In genomic region chr22:49634006-49634772, GRCh38 we compare ENCODE assay signal across 16 cellular contexts.
DNase-seq lines count a peak whose midpoint lies in the region; ATAC-seq, FAIRE-seq and TF ChIP-seq lines count a peak whose summit lies in the region.
"Had no signal": no experiment of that assay in that cellular context is flagged by ENCODE, and none has a peak within 500 bp of the region (broad histone marks: within the 10 kb centered on the region; RNA-seq: fewer than 3 reads in every experiment).

No MANE protein-coding gene starts in this region.

- in situ Hi-C loops in K562 (cut with MboI), result no loop called here

- H3K36me3 ChIP-seq in right atrium auricular region (no peaks in the 10 kb centered on the region), K562 (ENCODE audit: control insufficient read depth, insufficient read depth, low read length) (peaks cover 16% of the 10 kb centered on the region; the same call in 1 of the 3 replicates), kidney (ENCODE audit: control insufficient read depth in 1 of 2, insufficient read depth in 2 of 2, low read length in 2 of 2) (no peaks in the 10 kb centered on the region), testis (ENCODE audit: low read depth, missing control alignments) (no peaks in the 10 kb centered on the region)
- H3K36me3 ChIP-seq: BE2C had no signal

- CTCF ChIA-PET in K562 (lab: Yijun Ruan, JAX; ENCODE audit: low intra/inter-chr PET ratio), result no interaction called here

- peaks cover 9% of the 10 kb centered on the region for H4K20me1 ChIP-seq in K562 (replicated peaks; ENCODE audit: control insufficient read depth, insufficient read depth, low read length)

- ATAC-seq in left cardiac atrium, result no peak
- ATAC-seq in K562, result no peak
- ATAC-seq: A549, HCT116 had no signal

- peaks cover 0 to 13% of the 10 kb centered on the region in 2 donors for H3K4me1 ChIP-seq in right atrium auricular region
- H3K4me1 ChIP-seq in K562 (replicated peaks in 1 of 2; ENCODE audit: control insufficient read depth in 2 of 2, insufficient read depth in 2 of 2, low read length in 2 of 2), result peaks cover 0 to 54% of the 10 kb centered on the region in 2 experiments; a peak in 2 of 5 replicates
- H3K4me1 ChIP-seq in kidney (ENCODE audit: control insufficient read depth in 1 of 2, insufficient read depth in 1 of 2, low read depth in 1 of 2, low read length in 2 of 2), result peaks cover 0 to 3% of the 10 kb centered on the region in 2 donors
- H3K4me1 ChIP-seq in testis, result peaks cover 11% of the 10 kb centered on the region
- H3K4me1 ChIP-seq: A549, BE2C had no signal

- intact Hi-C loops in left cardiac atrium (cut with DNase I), result loop anchor here in 1 of 2 donors (10.0 kb wide), 1 partner anchor 1059 kb away; no protein-coding TSS in a partner anchor
- intact Hi-C loops in K562 (cut with micrococcal nuclease), result no loop called here
- intact Hi-C loops in kidney (cut with DNase I), result no loop called here
- intact Hi-C loops in testis (cut with DNase I; ENCODE audit: low total_unique reads), result no loop called here

- H2AFZ ChIP-seq in K562 (ENCODE audit: low read depth, low read length), result no peak overlapping the region
- H2AFZ ChIP-seq: GM23248 had no signal

- H3K27ac ChIP-seq in right atrium auricular region (no peak overlapping the region), K562 (ENCODE audit: extremely low read depth, low read depth, low read length) (no peak overlapping the region), kidney (ENCODE audit: low read depth in 2 of 2, low read length in 2 of 2) (no peak overlapping the region), testis (no peak overlapping the region)
- H3K27ac ChIP-seq: A549, C4-2B, GM23248, HL-60 had no signal

- H3K9ac ChIP-seq in K562 (ENCODE audit: insufficient read depth in 1 of 2, low read depth in 2 of 2, low read length in 2 of 2) (no peak overlapping the region; a peak in 1 of 4 replicates), kidney (ENCODE audit: low read length in 2 of 2) (no peak overlapping the region)
- H3K9ac ChIP-seq: GM23248 had no signal

- FAIRE-seq in K562 (lab: Jason Lieb, UNC) (no peak), kidney (lab: Jason Lieb, UNC) (no peak)
- FAIRE-seq: A549, GM12891, H54 had no signal

- TF ChIP-seq EP300 in K562 (IDR thresholded peaks at IDR 0.05; ENCODE audit: low read length), result no peak

- peaks cover 68% of the 10 kb centered on the region for H3K79me2 ChIP-seq in K562 (ENCODE audit: control insufficient read depth, insufficient read depth, low read length)

- TF ChIP-seq CTCF in right atrium auricular region (IDR thresholded peaks at IDR 0.05) (no peak), K562 (IDR thresholded peaks at IDR 0.05 in 2 of 3, conservative IDR thresholded peaks at IDR 0.05 in 1 of 3; ENCODE audit: insufficient read depth in 2 of 3, low read depth in 1 of 3, low read length in 3 of 3) (no peak), kidney (IDR thresholded peaks at IDR 0.05; ENCODE audit: borderline replicate concordance, extremely low read depth, insufficient read depth) (no peak), testis (IDR thresholded peaks at IDR 0.05) (no peak)

- DNase-seq in left cardiac atrium (peak; percentile 12), right atrium auricular region (ENCODE audit: low spot score) (no peak), K562 (ENCODE audit: extremely low read depth in 1 of 4, low spot score in 3 of 4) (no peak), kidney (peak; percentile 71), testis (peak; percentile 89), NCI-H2029 treated with DMSO at 0.1 percent for 48 hours (lab: John Stamatoyannopoulos, UW) (no peak)
- DNase-seq: BE2C; CD4-positive, alpha-beta memory T cell; DMS79; GM23248 had no signal

- TF ChIP-seq RAD21 in K562 (CRISPR knock-in tag; conservative IDR thresholded peaks at IDR 0.05 in 1 of 2, IDR thresholded peaks at IDR 0.05 in 1 of 2), result no peak

- no TSS peak for BruUV-seq in K562 (replicated peaks; lab: Mats Ljungman, UMichigan)

- H3K4me3 ChIP-seq in right atrium auricular region, result no peak overlapping the region
- no peak overlapping the region for H3K4me3 ChIP-seq in K562
- H3K4me3 ChIP-seq in kidney (ENCODE audit: low read length in 2 of 2), result no peak overlapping the region
- H3K4me3 ChIP-seq in testis, result no peak overlapping the region
- H3K4me3 ChIP-seq: A549, GM23248 had no signal

- POLR2A ChIA-PET in K562 (lab: Yijun Ruan, JAX), result interaction anchor here (0.9 kb wide), 1 partner anchor 23 kb away, joined by 3 read pairs; no protein-coding TSS in a partner anchor

- TF ChIP-seq POLR2A in K562 (conservative IDR thresholded peaks at IDR 0.05) (no peak), testis (IDR thresholded peaks at IDR 0.05) (no peak)

- H3K9me3 ChIP-seq in right atrium auricular region, result no peaks in the 10 kb centered on the region
- no peaks in the 10 kb centered on the region for H3K9me3 ChIP-seq in K562 (replicated peaks; ENCODE audit: control insufficient read depth, insufficient read depth, low read depth, low read length)
- H3K9me3 ChIP-seq in kidney (ENCODE audit: control insufficient read depth in 1 of 2, low read length in 2 of 2), result no peaks in the 10 kb centered on the region
- H3K9me3 ChIP-seq in testis, result no peaks in the 10 kb centered on the region
- H3K9me3 ChIP-seq: A549, BE2C had no signal

- WGBS in K562 (ENCODE audit: insufficient coverage, low coverage, missing lambda C conversion rate), result 92% methylated on average over 5 of the region's 22 CpGs
- WGBS in testis, 2 donors, result 65 to 74% methylated on average over 9 to 22 of the region's 22 CpGs

- no peaks in the 10 kb centered on the region for H3K9me1 ChIP-seq in K562 (ENCODE audit: control insufficient read depth, insufficient read depth, low read length)

- no peaks in the 10 kb centered on the region for H3K27me3 ChIP-seq in right atrium auricular region
- H3K27me3 ChIP-seq in K562 (ENCODE audit: control insufficient read depth in 2 of 2, insufficient read depth in 2 of 2, low read length in 2 of 2), result no peaks in the 10 kb centered on the region
- H3K27me3 ChIP-seq in testis, result no peaks in the 10 kb centered on the region
- H3K27me3 ChIP-seq: BE2C had no signal

- H3K4me2 ChIP-seq in K562 (ENCODE audit: insufficient read depth, low read length), result no peak overlapping the region
- H3K4me2 ChIP-seq: A549 had no signal

TF ChIP-seq in K562, 482 proteins besides CTCF, POLR2A, EP300 and RAD21:
- peak; percentile 27 for TF ChIP-seq ZFP36 (IDR thresholded peaks at IDR 0.05; ENCODE audit: low read depth, low read length, partially characterized antibody)
- 0 out of 2 replicates have a peak, but pooled peaks have one; percentile 23 for TF ChIP-seq POLR2G (IDR thresholded peaks at IDR 0.05; ENCODE audit: low read depth, low read length)
- no peak for TF ChIP-seq EHMT2 (IDR thresholded peaks at IDR 0.05)

Comparison
In these comparisons a context has a peak if more than half of its experiments do, and no peak if none do; other contexts are left out.
1. DNase-seq: peak in left cardiac atrium (single experiment), kidney (single experiment) and testis (single experiment); none in right atrium auricular region (single experiment), K562 (0 of 4) and NCI-H2029 treated with DMSO at 0.1 percent for 48 hours (single experiment).